ENCODE assay signal across 23 cellular contexts in genomic region chr3:37346227-37347005, GRCh38.
"Had no signal": no experiment of that assay in that cellular context is flagged by ENCODE, and none has a peak within 500 bp of the region (broad histone marks: within the 10 kb centered on the region; RNA-seq: fewer than 3 reads in every experiment).

No MANE protein-coding gene starts in this region.

- H3K9me3 ChIP-seq: body of pancreas, colonic mucosa, esophagus squamous epithelium, left ventricle myocardium inferior, spleen, testis, uterus had no signal

- H3K27me3 ChIP-seq: body of pancreas, colonic mucosa, esophagus squamous epithelium, hepatocyte, spleen, testis, uterus had no signal

- H3K36me3 ChIP-seq: uterus had no signal

- H3K27ac ChIP-seq: body of pancreas, colonic mucosa, epithelial cell of prostate, esophagus squamous epithelium, hepatocyte, left ventricle myocardium inferior, parathyroid adenoma, spleen, testis, uterus, WERI-Rb-1 had no signal

- H3K4me2 ChIP-seq: hepatocyte had no signal

- H2AFZ ChIP-seq: hepatocyte, parathyroid adenoma had no signal

- DNase-seq: activated CD4-positive, alpha-beta memory T cell treated with anti-CD3 and anti-CD28 coated beads for 36 hours; activated CD4-positive, alpha-beta T cell treated with anti-CD3 and anti-CD28 coated beads, Interleukin-2, amount 10 ng/mL, durations not matched to agents 24 days and 14 days; activated CD8-positive, alpha-beta memory T cell treated with anti-CD3 and anti-CD28 coated beads, Interleukin-2, amount 50 U/mL, for 48 hours; activated T-cell treated with anti-CD3 and anti-CD28 coated beads, Interleukin-2, amount 50 U/mL, for 4 hours; body of pancreas; colonic mucosa; endodermal cell; esophagus squamous epithelium; foreskin melanocyte; islet precursor cell; left ventricle myocardium inferior; naive B cell; right cardiac atrium; spleen; stimulated activated naive CD4-positive, alpha-beta T cell; T-helper 1 cell; testis; uterus; WERI-Rb-1 had no signal

- H3K4me3 ChIP-seq: body of pancreas, colonic mucosa, esophagus squamous epithelium, hepatocyte, left ventricle myocardium inferior, lung, spleen, testis, uterus had no signal

- H3K4me1 ChIP-seq: body of pancreas, colonic mucosa, esophagus squamous epithelium, parathyroid adenoma, spleen, testis, uterus had no signal

- H3K79me2 ChIP-seq: hepatocyte had no signal
